16 cellular contexts compared by ENCODE assay signal in genomic region chr19:21590868-21591267, GRCh38.
DNase-seq lines count a peak whose midpoint lies in the region; ATAC-seq and TF ChIP-seq lines count a peak whose summit lies in the region.
"Had no signal": no experiment of that assay in that cellular context is flagged by ENCODE, and none has a peak within 500 bp of the region (broad histone marks: within the 10 kb centered on the region; RNA-seq: fewer than 3 reads in every experiment).

No MANE protein-coding gene starts in this region.

- no peak overlapping the region for H3K4me2 ChIP-seq in IMR-90 (ENCODE audit: low read depth, low read length)

- H3K4me3 ChIP-seq in left ventricle myocardium inferior (no peak overlapping the region), right atrium auricular region (no peak overlapping the region), IMR-90 (ENCODE audit: insufficient read depth, low read depth, low read length) (no peak overlapping the region), psoas muscle (peak overlapping the region; percentile 42)
- H3K4me3 ChIP-seq: GM12878, GM23248 had no signal

- TF ChIP-seq CTCF in left ventricle myocardium inferior (IDR thresholded peaks at IDR 0.05; ENCODE audit: borderline replicate concordance) (no peak), right atrium auricular region (IDR thresholded peaks at IDR 0.05) (no peak), IMR-90 (conservative IDR thresholded peaks at IDR 0.05; ENCODE audit: low read depth, low read length) (no peak), mesothelial cell of epicardium (IDR thresholded peaks at IDR 0.05; ENCODE audit: unreplicated experiment) (no peak), psoas muscle (IDR thresholded peaks at IDR 0.05) (no peak)

- no peak overlapping the region for H2AK5ac ChIP-seq in IMR-90 (ENCODE audit: low read depth, low read length)

- no peak for ATAC-seq in IMR-90 (ENCODE audit: low read depth)
- no peak for ATAC-seq in psoas muscle
- ATAC-seq: GM12878 had no signal

- H3K9ac ChIP-seq in IMR-90 (ENCODE audit: low read depth, low read length), result no peak overlapping the region
- H3K9ac ChIP-seq: GM23248 had no signal

- H2BK120ac ChIP-seq in IMR-90 (ENCODE audit: low read depth, low read length), result no peak overlapping the region

- H3K36me3 Mint-ChIP-seq in mesothelial cell of epicardium, result no peaks in the 10 kb centered on the region

- no peak overlapping the region for H2BK15ac ChIP-seq in IMR-90 (ENCODE audit: low read depth, low read length)

- TF ChIP-seq POLR2A in IMR-90 (IDR thresholded peaks at IDR 0.05; ENCODE audit: low read depth, low read length), result no peak

- no peak overlapping the region for H3K56ac ChIP-seq in IMR-90 (ENCODE audit: extremely low read depth, insufficient read depth, low read length)

- no CpG with 5 or more reads among the region's 2 CpGs for WGBS in IMR-90 (ENCODE audit: extremely low coverage in 2 of 2, insufficient read length in 1 of 2), 2 experiments
- WGBS in psoas muscle, 3 donors, result 57 to 66% (median 65%) methylated on average over 2 of the region's 2 CpGs

- peak overlapping the region; percentile 20 for H3K27ac Mint-ChIP-seq in mesothelial cell of epicardium
- H3K27ac Mint-ChIP-seq: CD4-positive, alpha-beta T cell had no signal

- H3K27me3 ChIP-seq in left ventricle myocardium inferior (ENCODE audit: low read depth) (peaks cover 15% of the 10 kb centered on the region), right atrium auricular region (no peaks in the 10 kb centered on the region), IMR-90 (ENCODE audit: control insufficient read depth, insufficient read depth, low read length) (no peaks in the 10 kb centered on the region; the same call in 1 of the 2 replicates), psoas muscle (ENCODE audit: insufficient read depth in 3 of 3, low read length in 2 of 3) (peaks cover 0 to 3% (median 0%) of the 10 kb centered on the region in 3 donors)

- dilution Hi-C loops in IMR-90 (cut with HindIII; ENCODE audit: low sequenced_read_pairs, unreplicated experiment), result no loop called here

- H2AK9ac ChIP-seq in IMR-90 (replicated peaks; ENCODE audit: low read depth, low read length, poor library complexity), result no peak overlapping the region

- no peaks in the 10 kb centered on the region for H3K9me1 ChIP-seq in IMR-90 (ENCODE audit: insufficient read depth, low read length)

- BruUV-seq in IMR-90 (replicated peaks; lab: Mats Ljungman, UMichigan), result no TSS peak

- no peak overlapping the region for H3K4me3 Mint-ChIP-seq in mesothelial cell of epicardium
- H3K4me3 Mint-ChIP-seq: CD4-positive, alpha-beta T cell had no signal

- H2BK5ac ChIP-seq in IMR-90 (ENCODE audit: low read depth, low read length, poor library complexity, severe bottlenecking), result no peak overlapping the region

- CTCF ChIA-PET in IMR-90 (lab: Yijun Ruan, JAX), result no interaction called here

- no peak overlapping the region for H3K23ac ChIP-seq in IMR-90 (ENCODE audit: low read depth, low read length)

- peaks cover 11% of the 10 kb centered on the region for H3K4me1 Mint-ChIP-seq in mesothelial cell of epicardium

- H3K36me3 ChIP-seq in left ventricle myocardium inferior, result no peaks in the 10 kb centered on the region
- H3K36me3 ChIP-seq in right atrium auricular region, result no peaks in the 10 kb centered on the region
- H3K36me3 ChIP-seq in IMR-90 (ENCODE audit: control insufficient read depth, insufficient read depth, low read length), result no peaks in the 10 kb centered on the region
- H3K36me3 ChIP-seq in psoas muscle (ENCODE audit: insufficient read depth in 1 of 2, low read depth in 1 of 2), result no peaks in the 10 kb centered on the region

- H3K27me3 Mint-ChIP-seq in mesothelial cell of epicardium (ENCODE audit: low read depth), result no peaks in the 10 kb centered on the region
- H3K27me3 Mint-ChIP-seq: CD4-positive, alpha-beta T cell had no signal

- H4K20me1 ChIP-seq in IMR-90 (ENCODE audit: insufficient read depth, low read length), result no peaks in the 10 kb centered on the region

- H3K9me3 ChIP-seq in left ventricle myocardium inferior (replicated peaks) (no peaks in the 10 kb centered on the region), right atrium auricular region (no peaks in the 10 kb centered on the region), IMR-90 (ENCODE audit: control insufficient read depth, insufficient read depth, low read length) (peaks cover 30% of the 10 kb centered on the region), psoas muscle (no peaks in the 10 kb centered on the region)

- H2BK20ac ChIP-seq in IMR-90 (ENCODE audit: low read depth, low read length), result no peak overlapping the region

- no peak for TF ChIP-seq RAD21 in IMR-90 (IDR thresholded peaks at IDR 0.05; ENCODE audit: low read length)

- in situ Hi-C loops in IMR-90 (cut with MboI; ENCODE audit: low sequenced_read_pairs), result no loop called here

- peak overlapping the region; percentile 32 for H2AFZ ChIP-seq in IMR-90 (replicated peaks; ENCODE audit: low read length, poor library complexity)
- H2AFZ ChIP-seq: GM23248 had no signal

- H4K8ac ChIP-seq in IMR-90 (ENCODE audit: low read depth in 2 of 2, low read length in 2 of 2), result no peak overlapping the region

- H4K5ac ChIP-seq in IMR-90 (ENCODE audit: low read depth, low read length), result no peak overlapping the region

- H3K9me3 Mint-ChIP-seq in mesothelial cell of epicardium, result peaks cover 20% of the 10 kb centered on the region
- H3K9me3 Mint-ChIP-seq: CD4-positive, alpha-beta T cell had no signal

- intact Hi-C loops in left ventricle myocardium inferior (cut with micrococcal nuclease), result no loop called here
- intact Hi-C loops in IMR-90 (cut with micrococcal nuclease), result no loop called here
- intact Hi-C loops in psoas muscle (cut with DNase I), result no loop called here

- H3K18ac ChIP-seq in IMR-90 (ENCODE audit: low read depth, low read length), result no peak overlapping the region

- POLR2A ChIA-PET in IMR-90 (lab: Charles Lee; ENCODE audit: unreplicated experiment), result no interaction called here

- H4K91ac ChIP-seq in IMR-90 (ENCODE audit: insufficient read depth, low read depth, low read length), result no peak overlapping the region

- H3K79me1 ChIP-seq in IMR-90 (ENCODE audit: low read depth in 1 of 2, low read length in 2 of 2), result no peaks in the 10 kb centered on the region

- H3K4me1 ChIP-seq in left ventricle myocardium inferior (peaks cover 25% of the 10 kb centered on the region), right atrium auricular region (peaks cover 0 to 11% of the 10 kb centered on the region in 2 donors), IMR-90 (ENCODE audit: control insufficient read depth, insufficient read depth, low read length) (no peaks in the 10 kb centered on the region), psoas muscle (no peaks in the 10 kb centered on the region)

- DNase-seq in left ventricle myocardium inferior, result no peak
- no peak for DNase-seq in right atrium auricular region (ENCODE audit: low spot score)
- no peak for DNase-seq in IMR-90
- no peak for DNase-seq in mesothelial cell of epicardium (ENCODE audit: low spot score in 2 of 2, unreplicated experiment in 2 of 2)
- no peak for DNase-seq in psoas muscle
- no peak for DNase-seq in activated CD4-positive, CD25-positive, alpha-beta regulatory T cell treated with anti-CD3 and anti-CD28 coated beads, Interleukin-2, amount 50 U/mL, for 72 hours
- no peak for DNase-seq in stimulated activated CD4-positive, alpha-beta T cell treated with anti-CD3 and anti-CD28 coated beads, Interleukin-2, amount 100 ng/mL, for 24 hours
- DNase-seq: ACHN; CD4-positive, alpha-beta T cell; DMS153; DMS79 treated with DMSO at 0.1 percent for 48 hours; EL; GM23248; HCEC 1CT had no signal

- no peak overlapping the region for H3K14ac ChIP-seq in IMR-90 (replicated peaks; ENCODE audit: low read depth, low read length)

- no peak overlapping the region for H3K4ac ChIP-seq in IMR-90 (ENCODE audit: low read depth, low read length)

- H3K27ac ChIP-seq in left ventricle myocardium inferior (replicated peaks) (peak overlapping the region; percentile 25), right atrium auricular region (no peak overlapping the region), IMR-90 (ENCODE audit: insufficient read depth, low read length) (no peak overlapping the region), psoas muscle (no peak overlapping the region)
- H3K27ac ChIP-seq: C4-2B, GM23248 had no signal

TF ChIP-seq in IMR-90, 13 proteins besides CTCF, POLR2A, EP300 and RAD21:
- TF ChIP-seq CEBPB (IDR thresholded peaks at IDR 0.05; ENCODE audit: low read depth, low read length) (no peak), SMC3 (IDR thresholded peaks at IDR 0.05; ENCODE audit: low read depth, low read length) (no peak), MXI1 (IDR thresholded peaks at IDR 0.05; ENCODE audit: borderline replicate concordance, low read depth, low read length) (no peak), RFX5 (IDR thresholded peaks at IDR 0.05; ENCODE audit: low read depth, low read length) (no peak)
